ENCODE assay signal across 2 cellular contexts in the genomic region with DNA sequence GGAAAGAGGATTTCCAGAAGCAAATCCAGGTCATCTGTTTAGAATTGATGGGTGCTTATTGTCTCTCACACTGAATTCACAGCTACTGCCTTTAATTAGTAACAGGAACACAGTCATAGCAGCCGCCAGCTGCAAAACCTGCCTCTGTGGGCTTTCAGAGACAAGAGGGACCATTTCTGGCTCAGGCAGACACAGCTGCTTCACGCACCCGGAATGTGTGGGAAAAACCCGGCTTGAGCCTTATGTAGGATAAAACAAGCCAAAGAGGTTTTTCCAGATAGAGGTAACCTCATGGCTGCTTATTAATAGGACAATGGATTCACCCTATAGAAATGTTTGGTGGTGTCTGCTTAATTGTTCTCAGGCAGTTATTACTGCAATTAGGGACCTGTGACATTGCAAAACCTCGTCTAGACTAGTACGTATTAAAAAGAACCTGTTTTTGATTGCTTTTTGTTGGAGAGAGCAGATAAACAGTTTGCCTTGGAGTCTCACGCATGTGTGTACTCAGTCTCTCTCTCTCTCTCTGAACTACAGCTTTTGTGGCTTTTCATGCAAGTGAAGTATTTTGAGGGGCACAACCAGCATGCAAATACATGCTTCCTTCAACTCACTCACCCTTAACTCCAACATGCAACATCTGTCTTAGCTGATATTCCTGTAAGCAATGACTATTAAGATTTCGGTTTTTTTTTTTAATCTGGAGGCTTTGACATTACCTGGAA.
TF ChIP-seq lines count a peak whose summit lies in the region.

No MANE protein-coding gene starts in this region.

TF ChIP-seq in SK-N-SH, 30 proteins besides CTCF, POLR2A, EP300 and RAD21 (continued from another document):
- TF ChIP-seq, protein P1, sequence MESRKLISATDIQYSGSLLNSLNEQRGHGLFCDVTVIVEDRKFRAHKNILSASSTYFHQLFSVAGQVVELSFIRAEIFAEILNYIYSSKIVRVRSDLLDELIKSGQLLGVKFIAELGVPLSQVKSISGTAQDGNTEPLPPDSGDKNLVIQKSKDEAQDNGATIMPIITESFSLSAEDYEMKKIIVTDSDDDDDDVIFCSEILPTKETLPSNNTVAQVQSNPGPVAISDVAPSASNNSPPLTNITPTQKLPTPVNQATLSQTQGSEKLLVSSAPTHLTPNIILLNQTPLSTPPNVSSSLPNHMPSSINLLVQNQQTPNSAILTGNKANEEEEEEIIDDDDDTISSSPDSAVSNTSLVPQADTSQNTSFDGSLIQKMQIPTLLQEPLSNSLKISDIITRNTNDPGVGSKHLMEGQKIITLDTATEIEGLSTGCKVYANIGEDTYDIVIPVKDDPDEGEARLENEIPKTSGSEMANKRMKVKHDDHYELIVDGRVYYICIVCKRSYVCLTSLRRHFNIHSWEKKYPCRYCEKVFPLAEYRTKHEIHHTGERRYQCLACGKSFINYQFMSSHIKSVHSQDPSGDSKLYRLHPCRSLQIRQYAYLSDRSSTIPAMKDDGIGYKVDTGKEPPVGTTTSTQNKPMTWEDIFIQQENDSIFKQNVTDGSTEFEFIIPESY (IDR thresholded peaks at IDR 0.05; ENCODE audit: borderline replicate concordance, low read depth): no peak
- no peak for TF ChIP-seq POLR2AphosphoS5 (IDR thresholded peaks at IDR 0.05; ENCODE audit: low read depth, low read length)
- no peak for TF ChIP-seq JUND (IDR thresholded peaks at IDR 0.05)
- no peak for TF ChIP-seq TAF1 (IDR thresholded peaks at IDR 0.05; ENCODE audit: borderline replicate concordance, low read depth, low read length)
- no peak for TF ChIP-seq TEAD4 (IDR thresholded peaks at IDR 0.05; ENCODE audit: borderline replicate concordance, insufficient read depth)
- TF ChIP-seq, protein P2, sequence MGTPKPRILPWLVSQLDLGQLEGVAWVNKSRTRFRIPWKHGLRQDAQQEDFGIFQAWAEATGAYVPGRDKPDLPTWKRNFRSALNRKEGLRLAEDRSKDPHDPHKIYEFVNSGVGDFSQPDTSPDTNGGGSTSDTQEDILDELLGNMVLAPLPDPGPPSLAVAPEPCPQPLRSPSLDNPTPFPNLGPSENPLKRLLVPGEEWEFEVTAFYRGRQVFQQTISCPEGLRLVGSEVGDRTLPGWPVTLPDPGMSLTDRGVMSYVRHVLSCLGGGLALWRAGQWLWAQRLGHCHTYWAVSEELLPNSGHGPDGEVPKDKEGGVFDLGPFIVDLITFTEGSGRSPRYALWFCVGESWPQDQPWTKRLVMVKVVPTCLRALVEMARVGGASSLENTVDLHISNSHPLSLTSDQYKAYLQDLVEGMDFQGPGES (IDR thresholded peaks at IDR 0.05; ENCODE audit: low read depth, low read length): no peak
- no peak for TF ChIP-seq NFIC (IDR thresholded peaks at IDR 0.05; ENCODE audit: borderline replicate concordance)
- TF ChIP-seq MXI1 (IDR thresholded peaks at IDR 0.05; ENCODE audit: low read depth, low read length): no peak
- TF ChIP-seq MAX (IDR thresholded peaks at IDR 0.05; ENCODE audit: low read depth): no peak
- no peak for TF ChIP-seq TCF12 (IDR thresholded peaks at IDR 0.05)
- TF ChIP-seq, protein P3, sequence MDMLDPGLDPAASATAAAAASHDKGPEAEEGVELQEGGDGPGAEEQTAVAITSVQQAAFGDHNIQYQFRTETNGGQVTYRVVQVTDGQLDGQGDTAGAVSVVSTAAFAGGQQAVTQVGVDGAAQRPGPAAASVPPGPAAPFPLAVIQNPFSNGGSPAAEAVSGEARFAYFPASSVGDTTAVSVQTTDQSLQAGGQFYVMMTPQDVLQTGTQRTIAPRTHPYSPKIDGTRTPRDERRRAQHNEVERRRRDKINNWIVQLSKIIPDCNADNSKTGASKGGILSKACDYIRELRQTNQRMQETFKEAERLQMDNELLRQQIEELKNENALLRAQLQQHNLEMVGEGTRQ (IDR thresholded peaks at IDR 0.05; ENCODE audit: borderline replicate concordance, low read depth, low read length): no peak
- TF ChIP-seq NRF1 (IDR thresholded peaks at IDR 0.05; ENCODE audit: low read depth, low read length): no peak
- no peak for TF ChIP-seq MEF2A (IDR thresholded peaks at IDR 0.05; ENCODE audit: borderline replicate concordance, low read depth)
- no peak for TF ChIP-seq RCOR1 (IDR thresholded peaks at IDR 0.05; ENCODE audit: low read length)
- TF ChIP-seq, protein P4, sequence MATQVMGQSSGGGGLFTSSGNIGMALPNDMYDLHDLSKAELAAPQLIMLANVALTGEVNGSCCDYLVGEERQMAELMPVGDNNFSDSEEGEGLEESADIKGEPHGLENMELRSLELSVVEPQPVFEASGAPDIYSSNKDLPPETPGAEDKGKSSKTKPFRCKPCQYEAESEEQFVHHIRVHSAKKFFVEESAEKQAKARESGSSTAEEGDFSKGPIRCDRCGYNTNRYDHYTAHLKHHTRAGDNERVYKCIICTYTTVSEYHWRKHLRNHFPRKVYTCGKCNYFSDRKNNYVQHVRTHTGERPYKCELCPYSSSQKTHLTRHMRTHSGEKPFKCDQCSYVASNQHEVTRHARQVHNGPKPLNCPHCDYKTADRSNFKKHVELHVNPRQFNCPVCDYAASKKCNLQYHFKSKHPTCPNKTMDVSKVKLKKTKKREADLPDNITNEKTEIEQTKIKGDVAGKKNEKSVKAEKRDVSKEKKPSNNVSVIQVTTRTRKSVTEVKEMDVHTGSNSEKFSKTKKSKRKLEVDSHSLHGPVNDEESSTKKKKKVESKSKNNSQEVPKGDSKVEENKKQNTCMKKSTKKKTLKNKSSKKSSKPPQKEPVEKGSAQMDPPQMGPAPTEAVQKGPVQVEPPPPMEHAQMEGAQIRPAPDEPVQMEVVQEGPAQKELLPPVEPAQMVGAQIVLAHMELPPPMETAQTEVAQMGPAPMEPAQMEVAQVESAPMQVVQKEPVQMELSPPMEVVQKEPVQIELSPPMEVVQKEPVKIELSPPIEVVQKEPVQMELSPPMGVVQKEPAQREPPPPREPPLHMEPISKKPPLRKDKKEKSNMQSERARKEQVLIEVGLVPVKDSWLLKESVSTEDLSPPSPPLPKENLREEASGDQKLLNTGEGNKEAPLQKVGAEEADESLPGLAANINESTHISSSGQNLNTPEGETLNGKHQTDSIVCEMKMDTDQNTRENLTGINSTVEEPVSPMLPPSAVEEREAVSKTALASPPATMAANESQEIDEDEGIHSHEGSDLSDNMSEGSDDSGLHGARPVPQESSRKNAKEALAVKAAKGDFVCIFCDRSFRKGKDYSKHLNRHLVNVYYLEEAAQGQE (IDR thresholded peaks at IDR 0.05; ENCODE audit: low read depth, low read length): no peak
- no peak for TF ChIP-seq FOXM1 (IDR thresholded peaks at IDR 0.05; ENCODE audit: low read depth)

TF ChIP-seq in SK-N-SH treated with all-trans-retinoic acid at 6 μM for 48 hours, 23 proteins besides CTCF, POLR2A, EP300 and RAD21 (continued from another document):
- no peak for TF ChIP-seq ZNF565 (CRISPR knock-in tag; conservative IDR thresholded peaks at IDR 0.05; ENCODE audit: low read depth)
- TF ChIP-seq TOX (CRISPR knock-in tag; IDR thresholded peaks at IDR 0.05; ENCODE audit: borderline replicate concordance): no peak
- TF ChIP-seq OSR1 (CRISPR knock-in tag; IDR thresholded peaks at IDR 0.05): no peak
- TF ChIP-seq ZNF8 (CRISPR knock-in tag; IDR thresholded peaks at IDR 0.05): no peak
- TF ChIP-seq ARNTL (CRISPR knock-in tag; IDR thresholded peaks at IDR 0.05; ENCODE audit: borderline replicate concordance, low read depth): no peak
- TF ChIP-seq ZFP3 (CRISPR knock-in tag; IDR thresholded peaks at IDR 0.05): no peak
